ENCODE assay signal across 8 cellular contexts in the genomic region with DNA sequence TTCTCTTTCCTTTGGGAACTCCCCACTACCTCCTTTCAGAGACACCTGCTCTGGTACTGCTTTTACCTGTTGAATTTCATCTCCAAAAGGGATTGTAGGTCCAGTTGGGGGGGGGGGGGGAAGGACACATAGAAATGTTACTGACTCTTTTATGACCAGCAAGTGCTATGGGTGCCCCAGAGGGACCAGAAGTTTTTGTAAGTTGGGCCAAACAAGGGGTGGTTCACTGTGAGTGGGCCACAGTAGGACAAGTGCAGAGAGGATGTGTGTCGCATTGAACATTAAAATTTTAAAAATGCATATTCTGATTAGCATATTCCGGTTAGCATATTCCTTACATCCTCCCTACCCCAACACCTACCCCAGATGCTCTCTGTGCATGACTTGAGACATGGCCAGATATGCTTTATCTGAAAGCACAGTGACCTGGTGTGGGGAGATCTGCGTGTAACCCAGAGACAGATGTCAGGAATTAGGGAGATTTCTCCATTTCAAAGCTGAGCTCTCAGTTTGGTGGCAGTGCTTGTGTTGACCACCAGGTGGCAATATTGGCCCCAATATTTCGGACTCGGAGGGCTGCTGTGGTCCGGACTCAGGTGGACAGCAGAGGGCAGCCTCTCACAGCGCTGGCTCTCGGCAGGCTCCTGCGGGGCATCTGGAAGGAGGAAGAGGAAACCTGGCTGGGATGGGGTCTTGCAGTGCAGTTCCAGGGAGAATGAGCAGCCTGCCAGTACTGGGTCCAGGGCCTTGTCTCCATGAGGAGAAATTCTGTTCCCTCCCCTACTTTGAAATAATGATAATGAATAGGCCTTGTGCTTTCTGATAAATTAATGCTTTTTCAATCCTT. TPM values are rescaled to one million over a fixed set of nuclear protein-coding genes. Genes with fewer than 3 reads are reported as not detected.
A peak's percentile ranks its signal among the peaks of the same experiment; 100 is the strongest.
DNase-seq lines count a peak whose midpoint lies in the region; ATAC-seq and TF ChIP-seq lines count a peak whose summit lies in the region.

No MANE protein-coding gene starts in this region.

- no peaks in the 10 kb centered on the region for H3K9me3 Mint-ChIP-seq in activated naive CD8-positive, alpha-beta T cell (ENCODE audit: low read depth)
- H3K9me3 Mint-ChIP-seq in glutamatergic neuron (ENCODE audit: unreplicated experiment) (peaks cover 7% of the 10 kb centered on the region), type B pancreatic cell (no peaks in the 10 kb centered on the region)

- H3K79me2 ChIP-seq in SU-DHL-6 (ENCODE audit: insufficient read depth, low read length): no peaks in the 10 kb centered on the region
- H3K79me2 ChIP-seq in trophoblast cell (ENCODE audit: control insufficient read depth, insufficient read depth, low read length, poor library complexity): no peaks in the 10 kb centered on the region

- H3K36me3 Mint-ChIP-seq in activated naive CD8-positive, alpha-beta T cell: no peaks in the 10 kb centered on the region
- H3K36me3 Mint-ChIP-seq in glutamatergic neuron (ENCODE audit: unreplicated experiment) (peaks cover 4% of the 10 kb centered on the region), type B pancreatic cell (no peaks in the 10 kb centered on the region)

- no peak overlapping the region for H4K8ac ChIP-seq in trophoblast cell (ENCODE audit: low read depth, low read length)

- no peak overlapping the region for H3K23ac ChIP-seq in trophoblast cell (ENCODE audit: low read length)

- ATAC-seq in HG02623 (IDR thresholded peaks at IDR 0.05; ENCODE audit: unreplicated experiment): peak; percentile 70

- no peaks in the 10 kb centered on the region for H3K27me3 ChIP-seq in SU-DHL-6 (ENCODE audit: low read length)
- no peaks in the 10 kb centered on the region for H3K27me3 ChIP-seq in trophoblast cell (ENCODE audit: insufficient read depth, low read length)

- peak overlapping the region; percentile 86 for H3K27ac Mint-ChIP-seq in activated naive CD8-positive, alpha-beta T cell
- peak overlapping the region; percentile 69 for H3K27ac Mint-ChIP-seq in glutamatergic neuron (ENCODE audit: unreplicated experiment)
- peak overlapping the region; percentile 88 for H3K27ac Mint-ChIP-seq in type B pancreatic cell

- H2BK12ac ChIP-seq in trophoblast cell (ENCODE audit: low read length): no peak overlapping the region

- TF ChIP-seq CTCF in SU-DHL-6 (IDR thresholded peaks at IDR 0.05; ENCODE audit: insufficient read depth, low read length, poor library complexity, severe bottlenecking) (peak; percentile 100), glutamatergic neuron (IDR thresholded peaks at IDR 0.05; ENCODE audit: partially characterized antibody, unreplicated experiment) (peak; percentile 99), type B pancreatic cell (conservative IDR thresholded peaks at IDR 0.05) (peak; percentile 100)

- H3K36me3 ChIP-seq in SU-DHL-6 (ENCODE audit: low read length) (no peaks in the 10 kb centered on the region), trophoblast cell (ENCODE audit: control insufficient read depth in 1 of 2, insufficient read depth in 2 of 2, low read length in 2 of 2) (no peaks in the 10 kb centered on the region)

- H3K4me3 ChIP-seq in SU-DHL-6 (ENCODE audit: insufficient read depth, low read length, poor library complexity, severe bottlenecking): no peak overlapping the region
- no peak overlapping the region for H3K4me3 ChIP-seq in trophoblast cell (ENCODE audit: low read depth, low read length)

- H3K9me3 ChIP-seq in SU-DHL-6 (ENCODE audit: insufficient read depth, low read length) (no peaks in the 10 kb centered on the region), trophoblast cell (ENCODE audit: insufficient read depth, low read depth, low read length) (no peaks in the 10 kb centered on the region)

- H3K27me3 Mint-ChIP-seq in activated naive CD8-positive, alpha-beta T cell: no peaks in the 10 kb centered on the region
- H3K27me3 Mint-ChIP-seq in glutamatergic neuron (ENCODE audit: unreplicated experiment) (peaks cover 1% of the 10 kb centered on the region), type B pancreatic cell (peaks cover 6% of the 10 kb centered on the region)

- H2BK120ac ChIP-seq in trophoblast cell (ENCODE audit: insufficient read depth, low read length, poor library complexity): no peak overlapping the region

- no peak overlapping the region for H3K27ac ChIP-seq in SU-DHL-6 (ENCODE audit: low read depth, low read length)
- no peak overlapping the region for H3K27ac ChIP-seq in trophoblast cell (ENCODE audit: low read depth, low read length)

- H3K14ac ChIP-seq in trophoblast cell (ENCODE audit: low read length): no peak overlapping the region

- DNase-seq in GM03348 (ENCODE audit: low spot score) (peak; percentile 92), NCI-H1436 treated with DMSO at 0.1 percent for 48 hours (lab: John Stamatoyannopoulos, UW) (peak; percentile 40), glutamatergic neuron (peak; percentile 90), trophoblast cell (peak; percentile 80 to 96), type B pancreatic cell (ENCODE audit: extremely low spot score, unreplicated experiment) (peak; percentile 90)

- peak overlapping the region; percentile 71 for H3K4me3 Mint-ChIP-seq in activated naive CD8-positive, alpha-beta T cell
- H3K4me3 Mint-ChIP-seq in glutamatergic neuron (ENCODE audit: unreplicated experiment) (peak overlapping the region; percentile 65), type B pancreatic cell (peak overlapping the region; percentile 53)

- H3K9me2 ChIP-seq in SU-DHL-6 (replicated peaks; ENCODE audit: insufficient read depth, low read length): no peaks in the 10 kb centered on the region

- H3F3A ChIP-seq in SU-DHL-6 (ENCODE audit: insufficient read depth): no peaks in the 10 kb centered on the region

- no peaks in the 10 kb centered on the region for H4K20me1 ChIP-seq in SU-DHL-6 (ENCODE audit: low read depth, low read length)

- H3K4me2 ChIP-seq in SU-DHL-6 (ENCODE audit: low read depth, low read length, poor library complexity, severe bottlenecking) (no peak overlapping the region), trophoblast cell (ENCODE audit: low read length) (no peak overlapping the region)

- H3K4me1 Mint-ChIP-seq in activated naive CD8-positive, alpha-beta T cell (ENCODE audit: low read depth): peaks cover 56% of the 10 kb centered on the region
- H3K4me1 Mint-ChIP-seq in glutamatergic neuron (ENCODE audit: low read depth, unreplicated experiment) (peaks cover 9% of the 10 kb centered on the region), type B pancreatic cell (ENCODE audit: unreplicated experiment) (peaks cover 24% of the 10 kb centered on the region)

- no peaks in the 10 kb centered on the region for H3K79me1 ChIP-seq in trophoblast cell (ENCODE audit: low read length)

- no peak overlapping the region for H4K91ac ChIP-seq in trophoblast cell (ENCODE audit: low read depth, low read length)

- H2AK5ac ChIP-seq in trophoblast cell (ENCODE audit: low read length): no peak overlapping the region

- H3K4me1 ChIP-seq in trophoblast cell (ENCODE audit: control insufficient read depth in 1 of 2, insufficient read depth in 2 of 2, low read length in 2 of 2): peaks cover 0 to 2% of the 10 kb centered on the region in 2 experiments

- H2BK5ac ChIP-seq in trophoblast cell (ENCODE audit: low read depth, low read length, poor library complexity): no peak overlapping the region

- no peak overlapping the region for H3K9ac ChIP-seq in SU-DHL-6 (ENCODE audit: low read length)
- no peak overlapping the region for H3K9ac ChIP-seq in trophoblast cell (ENCODE audit: low read length)

- H2AFZ ChIP-seq in SU-DHL-6 (ENCODE audit: low read depth, low read length, severe bottlenecking) (peak overlapping the region; percentile 6), trophoblast cell (ENCODE audit: insufficient read depth, low read length, poor library complexity) (no peak overlapping the region)

- H4K12ac ChIP-seq in trophoblast cell (ENCODE audit: low read depth, low read length): no peak overlapping the region

- no CpG with 5 or more reads among the region's 9 CpGs for WGBS in trophoblast cell (ENCODE audit: extremely low coverage, insufficient coverage, insufficient read length)

- no peak overlapping the region for H3K18ac ChIP-seq in trophoblast cell (ENCODE audit: low read length)

- H3K4ac ChIP-seq in trophoblast cell (ENCODE audit: low read depth, low read length): no peak overlapping the region

RNA-seq across cellular contexts. Expression of a gene that starts 1.6 kb away (rescaled TPM):
- total RNA-seq in glutamatergic neuron (ENCODE audit: unreplicated experiment) (not detected), type B pancreatic cell (ENCODE audit: low replicate concordance) (not detected in 2 replicates)
- 0.33 and 0.37 TPM in 2 replicates for polyA plus RNA-seq in trophoblast cell (2013)

RNA-seq across cellular contexts. Expression of a gene that starts 15.8 kb away (rescaled TPM):
- total RNA-seq in glutamatergic neuron (ENCODE audit: unreplicated experiment): not detected
- 0.01 and 0.03 TPM in 2 replicates for polyA plus RNA-seq in trophoblast cell (2013)
- total RNA-seq in type B pancreatic cell (ENCODE audit: low replicate concordance): 0.19 and 0.40 TPM in 2 replicates

RNA-seq across cellular contexts. Expression of a gene that starts 25.3 kb away (rescaled TPM):
- 40.3 TPM for total RNA-seq in glutamatergic neuron (ENCODE audit: unreplicated experiment)
- polyA plus RNA-seq in trophoblast cell (2013): 40.8 and 43.3 TPM in 2 replicates
- total RNA-seq in type B pancreatic cell (ENCODE audit: low replicate concordance): 53.0 and 67.2 TPM in 2 replicates

RNA-seq across cellular contexts. Expression of a gene that starts 25.7 kb away (rescaled TPM):
- 341 TPM for total RNA-seq in glutamatergic neuron (ENCODE audit: unreplicated experiment)
- polyA plus RNA-seq in trophoblast cell (2013): 136 and 142 TPM in 2 replicates
- 214 and 342 TPM in 2 replicates for total RNA-seq in type B pancreatic cell (ENCODE audit: low replicate concordance)

Comparison
In these comparisons a context has a peak if more than half of its experiments do, and no peak if none do; other contexts are left out.
1. DNase-seq: peak in every context shown above with its lines; median percentile 92 in GM03348; 90 in glutamatergic neuron; 90 in type B pancreatic cell; 88 in trophoblast cell; 40 in NCI-H1436 treated with DMSO at 0.1 percent for 48 hours.